9 cellular contexts compared by ENCODE assay signal in genomic region chr6:12010635-12011275, GRCh38. TPM values are rescaled to one million over a fixed set of nuclear protein-coding genes. Genes with fewer than 3 reads are reported as not detected.
DNase-seq lines count a peak whose midpoint lies in the region; ATAC-seq, FAIRE-seq and TF ChIP-seq lines count a peak whose summit lies in the region.
"Had no signal": no experiment of that assay in that cellular context is flagged by ENCODE, and none has a peak within 500 bp of the region (broad histone marks: within the 10 kb centered on the region; RNA-seq: fewer than 3 reads in every experiment).

No MANE protein-coding gene starts in this region.

- no peak for TF ChIP-seq CTCF in ascending aorta (IDR thresholded peaks at IDR 0.05)

- H3K27ac ChIP-seq in ascending aorta (peak overlapping the region; percentile 98 to 99), small intestine (ENCODE audit: low read depth in 1 of 2, low read length in 1 of 2) (peak overlapping the region; percentile 97 to 98)

- peak; percentile 91 for DNase-seq in DMS53 (lab: John Stamatoyannopoulos, UW)
- peak; percentile 63 for DNase-seq in NCI-H774 (lab: John Stamatoyannopoulos, UW)
- DNase-seq in ascending aorta (ENCODE audit: low spot score in 2 of 2) = peak in 1 of 2 donors; percentile 83
- DNase-seq in small intestine = no peak
- DNase-seq in central memory CD4-positive, alpha-beta T cell = no peak

- peak; percentile 35 for ATAC-seq in GM19351 (IDR thresholded peaks at IDR 0.05; ENCODE audit: unreplicated experiment)
- ATAC-seq in HG03378 (IDR thresholded peaks at IDR 0.05; ENCODE audit: unreplicated experiment) = peak; percentile 35

- H3K9me3 ChIP-seq in ascending aorta = no peaks in the 10 kb centered on the region
- no peaks in the 10 kb centered on the region for H3K9me3 ChIP-seq in iPS-18c (ENCODE audit: control insufficient read depth, insufficient read depth, low read length)
- H3K9me3 ChIP-seq in small intestine (ENCODE audit: control insufficient read depth, low read depth) = no peaks in the 10 kb centered on the region

- WGBS in small intestine, 3 donors = 0 to 1% (median 1%) methylated on average over 20 to 22 of the region's 22 CpGs

- no peak for FAIRE-seq in small intestine (lab: Jason Lieb, UNC)
- FAIRE-seq: endometrium had no signal

- H3K36me3 ChIP-seq in ascending aorta = no peaks in the 10 kb centered on the region
- H3K36me3 ChIP-seq in small intestine (ENCODE audit: control insufficient read depth in 2 of 2, insufficient read depth in 2 of 2, low read length in 2 of 2) = no peaks in the 10 kb centered on the region

- H3K4me1 ChIP-seq in ascending aorta (peaks cover 6 to 12% of the 10 kb centered on the region in 2 donors), small intestine (ENCODE audit: control insufficient read depth in 2 of 2, insufficient read depth in 1 of 2, low read depth in 1 of 2, low read length in 1 of 2) (no peaks in the 10 kb centered on the region)

- H3K27me3 ChIP-seq in ascending aorta (no peaks in the 10 kb centered on the region), small intestine (ENCODE audit: control insufficient read depth in 2 of 2, insufficient read depth in 2 of 2, low read length in 2 of 2) (no peaks in the 10 kb centered on the region)

- H3K4me3 ChIP-seq in ascending aorta = peak overlapping the region; percentile 74 to 85
- peak overlapping the region; percentile 56 for H3K4me3 ChIP-seq in iPS-18c (ENCODE audit: insufficient read depth, low read depth, low read length)
- peak overlapping the region; percentile 39 to 99 for H3K4me3 ChIP-seq in small intestine (ENCODE audit: low read depth in 1 of 2, low read length in 2 of 2)

- intact Hi-C loops in ascending aorta (cut with DNase I) = loop anchor here (2.0 to 5.0 kb wide), 7 partner anchors 198 to 473 kb away; partner anchors contain the start of genes EDN1 and TMEM170B

RNA-seq across cellular contexts. Expression of gene HIVEP1, which starts 1.4 kb away (rescaled TPM):
- total RNA-seq in ascending aorta = 31.7 TPM
- polyA plus RNA-seq in small intestine = 1 to 10 TPM; 4.9 to 6.5 (median 6.3) TPM

Comparison
In these comparisons a context has a peak if more than half of its experiments do, and no peak if none do; other contexts are left out.
1. DNase-seq: peak in DMS53 (single experiment) and NCI-H774 (single experiment); none in small intestine (single experiment) and central memory CD4-positive, alpha-beta T cell (single experiment).
2. Peak in every context shown above with its lines, with median percentiles within 50 percentile points of each other: H3K4me3 ChIP-seq.